ENCODE assay signal across 9 cellular contexts in genomic region chr6:56101141-56101553, GRCh38.
DNase-seq lines count a peak whose midpoint lies in the region; ATAC-seq and TF ChIP-seq lines count a peak whose summit lies in the region.
"Had no signal": no experiment of that assay in that cellular context is flagged by ENCODE, and none has a peak within 500 bp of the region (broad histone marks: within the 10 kb centered on the region; RNA-seq: fewer than 3 reads in every experiment).

No MANE protein-coding gene starts in this region.

- intact Hi-C loops in activated CD8-positive, alpha-beta T cell treated with anti-CD3 and anti-CD28 coated beads for 36 hours (cut with micrococcal nuclease), result no loop called here

- no peaks in the 10 kb centered on the region for H3K36me3 Mint-ChIP-seq in activated CD8-positive, alpha-beta T cell treated with anti-CD3 and anti-CD28 coated beads for 36 hours (ENCODE audit: low read depth)

- TF ChIP-seq CTCF in AG09309 (IDR thresholded peaks at IDR 0.05; ENCODE audit: control insufficient read depth, insufficient read depth, low read depth, low read length, missing control alignments), result no peak
- TF ChIP-seq CTCF in activated CD8-positive, alpha-beta T cell treated with anti-CD3 and anti-CD28 coated beads for 36 hours (IDR thresholded peaks at IDR 0.05), result no peak

- no peaks in the 10 kb centered on the region for H3K4me1 Mint-ChIP-seq in activated CD8-positive, alpha-beta T cell treated with anti-CD3 and anti-CD28 coated beads for 36 hours (ENCODE audit: low read depth)

- CTCF ChIA-PET in activated CD8-positive, alpha-beta T cell treated with anti-CD3 and anti-CD28 coated beads for 36 hours (lab: Charles Lee), result no interaction called here

- H3K4me3 Mint-ChIP-seq in activated CD8-positive, alpha-beta T cell treated with anti-CD3 and anti-CD28 coated beads for 36 hours, result no peak overlapping the region

- ATAC-seq in GM19467 (IDR thresholded peaks at IDR 0.05; ENCODE audit: unreplicated experiment), result no peak
- ATAC-seq in activated CD8-positive, alpha-beta T cell treated with anti-CD3 and anti-CD28 coated beads for 36 hours, result no peak

- H3K27me3 Mint-ChIP-seq in activated CD8-positive, alpha-beta T cell treated with anti-CD3 and anti-CD28 coated beads for 36 hours, result no peaks in the 10 kb centered on the region

- DNase-seq in AG09309 (ENCODE audit: low read depth), result peak; percentile 94
- DNase-seq in HS-27A (ENCODE audit: low read depth), result peak; percentile 33
- peak; percentile 86 for DNase-seq in SKM-1 (lab: John Stamatoyannopoulos, UW; ENCODE audit: unreplicated experiment)
- DNase-seq in glomerular visceral epithelial cell (ENCODE audit: extremely low spot score), result peak; percentile 88
- no peak for DNase-seq in activated CD8-positive, alpha-beta T cell treated with anti-CD3 and anti-CD28 coated beads for 36 hours
- DNase-seq in cerebellar nuclear complex (lab: John Stamatoyannopoulos, UW), result no peak
- DNase-seq in retina, result no peak
- DNase-seq: activated naive CD4-positive, alpha-beta T cell treated with anti-CD3 and anti-CD28 coated beads, Interleukin-2, amount 50 U/mL, for 16 hours had no signal

- no peak overlapping the region for H3K27ac Mint-ChIP-seq in activated CD8-positive, alpha-beta T cell treated with anti-CD3 and anti-CD28 coated beads for 36 hours

- POLR2A ChIA-PET in activated CD8-positive, alpha-beta T cell treated with anti-CD3 and anti-CD28 coated beads for 36 hours (lab: Charles Lee), result no interaction called here

- peaks cover 8% of the 10 kb centered on the region for H3K9me3 Mint-ChIP-seq in activated CD8-positive, alpha-beta T cell treated with anti-CD3 and anti-CD28 coated beads for 36 hours

- H3K4me3 ChIP-seq in AG09309 (ENCODE audit: control insufficient read depth, low read depth, low read length), result no peak overlapping the region

Comparison
In these comparisons a context has a peak if more than half of its experiments do, and no peak if none do; other contexts are left out.
1. DNase-seq: peak in AG09309 (single experiment), HS-27A (single experiment), SKM-1 (single experiment) and glomerular visceral epithelial cell (single experiment); none in activated CD8-positive, alpha-beta T cell treated with anti-CD3 and anti-CD28 coated beads for 36 hours (single experiment), cerebellar nuclear complex (0 of 2) and retina (single experiment).